18 cellular contexts compared by ENCODE assay signal in the genomic region with DNA sequence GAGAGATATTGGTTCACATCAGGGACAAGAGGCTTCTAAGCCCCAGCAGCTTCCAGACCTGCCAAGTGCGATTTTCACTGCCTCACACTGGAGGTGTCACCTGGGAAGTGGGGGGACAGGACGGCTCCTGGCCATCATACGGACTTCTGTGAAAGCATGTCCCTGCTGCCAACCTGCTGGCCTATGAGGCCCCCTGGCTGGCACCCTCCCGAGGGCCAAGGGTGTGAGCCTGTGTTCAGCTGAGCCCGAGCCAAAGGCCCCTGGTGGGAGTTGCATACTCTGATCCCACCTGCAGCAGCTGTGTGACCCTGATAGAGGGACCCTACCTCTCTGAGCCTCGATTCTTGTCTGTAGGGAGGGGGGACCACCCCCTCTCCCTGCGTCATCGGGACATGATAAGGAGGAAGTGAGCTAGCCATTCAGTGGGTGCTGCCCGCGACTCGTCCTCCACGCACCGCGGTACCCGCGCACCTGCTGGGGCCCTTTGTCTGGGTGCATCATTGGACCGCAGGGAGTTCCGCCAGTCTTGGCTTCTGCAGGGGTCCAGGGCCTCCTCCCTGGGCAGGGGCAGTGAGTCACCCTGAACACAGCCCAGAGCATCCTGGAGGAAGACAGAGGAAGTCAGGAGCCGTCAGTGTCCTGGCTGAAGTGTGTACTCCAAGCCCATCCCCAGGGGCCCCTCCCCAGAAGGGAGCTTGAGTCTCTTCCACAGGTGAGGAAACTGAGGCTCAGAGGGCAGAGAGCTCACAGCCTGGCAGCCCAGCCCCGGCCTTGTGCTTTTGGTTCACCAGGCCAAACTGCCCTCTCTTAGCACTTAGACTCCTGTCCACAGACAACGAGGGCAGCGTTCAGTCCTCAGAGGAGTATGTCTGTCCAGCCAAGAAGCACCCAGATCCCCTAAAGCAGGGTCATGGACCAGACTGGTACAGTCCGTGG. TPM values are rescaled to one million over a fixed set of nuclear protein-coding genes. Genes with fewer than 3 reads are reported as not detected.
DNase-seq lines count a peak whose midpoint lies in the region; ATAC-seq, FAIRE-seq and TF ChIP-seq lines count a peak whose summit lies in the region.
"Had no signal": no experiment of that assay in that cellular context is flagged by ENCODE, and none has a peak within 500 bp of the region (broad histone marks: within the 10 kb centered on the region; RNA-seq: fewer than 3 reads in every experiment).

No MANE protein-coding gene starts in this region.

- no peak overlapping the region for H3K23ac ChIP-seq in H9 (ENCODE audit: insufficient read length, low read depth, low read length)
- no peak overlapping the region for H3K23ac ChIP-seq in neuronal stem cell (ENCODE audit: low read depth, low read length, poor library complexity)

- H3K14ac ChIP-seq in H9 (ENCODE audit: insufficient read depth, low read length) (no peak overlapping the region), neuronal stem cell (ENCODE audit: low read length) (peak overlapping the region; percentile 41)

- H3K79me2 ChIP-seq in H9 (ENCODE audit: insufficient read depth, low read length): no peaks in the 10 kb centered on the region
- H3K79me2 ChIP-seq in smooth muscle cell (ENCODE audit: low read depth): no peaks in the 10 kb centered on the region

- H3K36me3 Mint-ChIP-seq in H9 (ENCODE audit: insufficient read depth in 1 of 3, low read depth in 3 of 3): no peaks in the 10 kb centered on the region
- H3K36me3 Mint-ChIP-seq: IgD-negative memory B cell had no signal

- H3K79me1 ChIP-seq in H9 (ENCODE audit: insufficient read depth, low read depth, low read length, poor library complexity, severe bottlenecking) (no peaks in the 10 kb centered on the region), neuronal stem cell (ENCODE audit: low read depth, low read length) (no peaks in the 10 kb centered on the region)

- H2BK12ac ChIP-seq in H9 (ENCODE audit: insufficient read length, low read depth, low read length): no peak overlapping the region
- H2BK12ac ChIP-seq in neuronal stem cell (ENCODE audit: low read length): no peak overlapping the region

- TF ChIP-seq CTCF in H9 (conservative IDR thresholded peaks at IDR 0.05) (no peak), smooth muscle cell (IDR thresholded peaks at IDR 0.05; ENCODE audit: borderline replicate concordance, insufficient read depth, poor library complexity, severe bottlenecking) (no peak), pancreas (IDR thresholded peaks at IDR 0.05) (no peak)

- no peak overlapping the region for H3K4me3 Mint-ChIP-seq in H9
- H3K4me3 Mint-ChIP-seq: CD4-positive, alpha-beta T cell; IgD-negative memory B cell had no signal

- H3K23me2 ChIP-seq in H9 (ENCODE audit: insufficient read length, low read depth, low read length, poor library complexity, severe bottlenecking): no peaks in the 10 kb centered on the region

- ATAC-seq in HG03442 (IDR thresholded peaks at IDR 0.05; ENCODE audit: unreplicated experiment) (no peak), pancreas (no peak)
- ATAC-seq: Right ventricle myocardium inferior had no signal

- H3K9me3 Mint-ChIP-seq in H9: no peaks in the 10 kb centered on the region
- H3K9me3 Mint-ChIP-seq: CD4-positive, alpha-beta T cell had no signal

- H2BK120ac ChIP-seq in H9 (ENCODE audit: low read depth, low read length, poor library complexity, severe bottlenecking) (no peak overlapping the region), neuronal stem cell (ENCODE audit: low read depth, low read length) (no peak overlapping the region)

- H3K27ac ChIP-seq in BLaER1 treated with 17β-estradiol and CSF1 and Interleukin-3, amounts not matched to agents 10 nM and 100 nM: no peak overlapping the region
- H3K27ac ChIP-seq in H9 (ENCODE audit: insufficient read length, low read depth, low read length) (no peak overlapping the region), neuronal stem cell (replicated peaks; ENCODE audit: low read length) (no peak overlapping the region), smooth muscle cell (ENCODE audit: low read depth) (no peak overlapping the region), pancreas (no peak overlapping the region)

- no peaks in the 10 kb centered on the region for H3K36me3 ChIP-seq in BLaER1 treated with 17β-estradiol and CSF1 and Interleukin-3, amounts not matched to agents 10 nM and 100 nM
- no peaks in the 10 kb centered on the region for H3K36me3 ChIP-seq in neuronal stem cell (replicated peaks in 1 of 2; ENCODE audit: control insufficient read depth in 2 of 2, insufficient read depth in 2 of 2, low read length in 2 of 2)
- H3K36me3 ChIP-seq in smooth muscle cell (ENCODE audit: low read depth): no peaks in the 10 kb centered on the region
- H3K36me3 ChIP-seq in pancreas: no peaks in the 10 kb centered on the region

- FAIRE-seq in pancreas (lab: Jason Lieb, UNC) (no peak), urothelium cell line (lab: Jason Lieb, UNC) (no peak)
- FAIRE-seq: H54, RCC 7860 had no signal

- no peaks in the 10 kb centered on the region for H3K27me3 ChIP-seq in BLaER1 treated with 17β-estradiol and CSF1 and Interleukin-3, amounts not matched to agents 10 nM and 100 nM
- no peaks in the 10 kb centered on the region for H3K27me3 ChIP-seq in H9 (ENCODE audit: insufficient read depth, low read length)
- H3K27me3 ChIP-seq in neuronal stem cell (ENCODE audit: control insufficient read depth in 3 of 3, insufficient read depth in 3 of 3, low read depth in 1 of 3, low read length in 3 of 3): peaks cover 0 to 12% (median 0%) of the 10 kb centered on the region in 3 experiments
- H3K27me3 ChIP-seq in smooth muscle cell (ENCODE audit: low read depth): peaks cover 3% of the 10 kb centered on the region
- no peaks in the 10 kb centered on the region for H3K27me3 ChIP-seq in pancreas

- H4K91ac ChIP-seq in H9 (ENCODE audit: insufficient read length, low read depth, low read length): no peak overlapping the region
- no peak overlapping the region for H4K91ac ChIP-seq in neuronal stem cell (ENCODE audit: low read depth, low read length, poor library complexity)

- H3K4me2 ChIP-seq in BLaER1 treated with 17β-estradiol and CSF1 and Interleukin-3, amounts not matched to agents 10 nM and 100 nM: peak overlapping the region; percentile 23 to 83 (median 50); a peak in 21 of 22 replicates
- H3K4me2 ChIP-seq in H9 (ENCODE audit: insufficient read depth, insufficient read length, low read length): no peak overlapping the region
- H3K4me2 ChIP-seq in neuronal stem cell (ENCODE audit: insufficient read depth, low read length, poor library complexity, severe bottlenecking): no peak overlapping the region
- no peak overlapping the region for H3K4me2 ChIP-seq in smooth muscle cell

- H2AK5ac ChIP-seq in H9 (ENCODE audit: insufficient read length, low read length): no peak overlapping the region
- H2AK5ac ChIP-seq in neuronal stem cell (ENCODE audit: low read depth, low read length): peak overlapping the region; percentile 30

- DNase-seq in H9 (peak; percentile 24), ecto neural progenitor cell (ENCODE audit: low spot score) (peak; percentile 38), neuronal stem cell (ENCODE audit: low spot score) (no peak), smooth muscle cell (lab: John Stamatoyannopoulos, UW; ENCODE audit: unreplicated experiment) (no peak), pancreas (no peak), urothelium cell line (ENCODE audit: low spot score) (no peak)
- DNase-seq: CD4-positive, alpha-beta T cell; DMS153; NCI-H2081 treated with DMSO at 0.1 percent for 48 hours; NCI-H510A treated with DMSO at 0.1 percent for 48 hours; NCI-H774; SW 1271 had no signal

- peaks cover 0 to 9% (median 0%) of the 10 kb centered on the region in 11 experiments; a peak in 2 of 22 replicates for H4K20me1 ChIP-seq in BLaER1 treated with 17β-estradiol and CSF1 and Interleukin-3, amounts not matched to agents 10 nM and 100 nM
- no peaks in the 10 kb centered on the region for H4K20me1 ChIP-seq in H9 (ENCODE audit: control insufficient read depth, insufficient read depth, insufficient read length)
- H4K20me1 ChIP-seq in smooth muscle cell (ENCODE audit: low read depth): no peaks in the 10 kb centered on the region

- H2BK15ac ChIP-seq in H9 (ENCODE audit: low read depth, low read length): no peak overlapping the region
- H2BK15ac ChIP-seq in neuronal stem cell (ENCODE audit: low read length): no peak overlapping the region

- H3K56ac ChIP-seq in H9 (ENCODE audit: insufficient read length, low read depth, low read length): no peak overlapping the region

- no peaks in the 10 kb centered on the region; a peak in 2 of 4 replicates for H3K4me1 Mint-ChIP-seq in H9

- H3T11ph ChIP-seq in H9 (ENCODE audit: low read length): no peak overlapping the region

- no peak overlapping the region for H3K9ac ChIP-seq in BLaER1 treated with 17β-estradiol and CSF1 and Interleukin-3, amounts not matched to agents 10 nM and 100 nM
- H3K9ac ChIP-seq in H9 (ENCODE audit: extremely low read depth, insufficient read length, low read length): no peak overlapping the region
- no peak overlapping the region for H3K9ac ChIP-seq in neuronal stem cell (ENCODE audit: low read depth, low read length, poor library complexity)
- no peak overlapping the region for H3K9ac ChIP-seq in smooth muscle cell (ENCODE audit: low read depth)

- no peak overlapping the region for H4K5ac ChIP-seq in H9 (ENCODE audit: insufficient read length, low read depth, low read length)

- H3K18ac ChIP-seq in H9 (ENCODE audit: insufficient read length, low read depth, low read length) (no peak overlapping the region), neuronal stem cell (ENCODE audit: low read length) (peak overlapping the region; percentile 84)

- no CpG with 5 or more reads among the region's 23 CpGs for WGBS in H9 (ENCODE audit: extremely low coverage, insufficient read length, low lambda C conversion rate)
- WGBS in neuronal stem cell (ENCODE audit: extremely low coverage in 2 of 2, insufficient read length in 2 of 2, insufficient replicate concordance in 1 of 2), 2 donors: no CpG with 5 or more reads among the region's 23 CpGs
- WGBS in smooth muscle cell (ENCODE audit: low lambda C conversion rate): 92% methylated on average over 22 of the region's 23 CpGs
- WGBS in pancreas, 2 donors: 63 to 76% methylated on average over 23 of the region's 23 CpGs

- H4K8ac ChIP-seq in H9 (replicated peaks; ENCODE audit: insufficient read length, low read depth, low read length): no peak overlapping the region
- no peak overlapping the region for H4K8ac ChIP-seq in neuronal stem cell (ENCODE audit: low read depth, low read length)

- no peak overlapping the region for H3K4ac ChIP-seq in H9 (ENCODE audit: low read depth, low read length)
- H3K4ac ChIP-seq in neuronal stem cell (ENCODE audit: low read length): no peak overlapping the region

- H2AFZ ChIP-seq in H9 (ENCODE audit: low read length) (no peak overlapping the region), neuronal stem cell (ENCODE audit: low read length) (no peak overlapping the region), smooth muscle cell (ENCODE audit: low read depth) (no peak overlapping the region)

- H2BK5ac ChIP-seq in H9 (ENCODE audit: insufficient read length, low read length): no peak overlapping the region
- H2BK5ac ChIP-seq in neuronal stem cell (ENCODE audit: low read length): peak overlapping the region; percentile 54

- intact Hi-C loops in pancreas (cut with DNase I): loop anchor here in 1 of 3 donors (10.0 kb wide), 1 partner anchor 331 kb away; no protein-coding TSS in a partner anchor

- no peak overlapping the region for H3K27ac Mint-ChIP-seq in H9
- H3K27ac Mint-ChIP-seq: CD4-positive, alpha-beta T cell; IgD-negative memory B cell had no signal

- no peak overlapping the region for H3K4me3 ChIP-seq in BLaER1 treated with 17β-estradiol and CSF1 and Interleukin-3, amounts not matched to agents 10 nM and 100 nM
- H3K4me3 ChIP-seq in neuronal stem cell (ENCODE audit: low read length in 2 of 2) (no peak overlapping the region), smooth muscle cell (no peak overlapping the region), pancreas (no peak overlapping the region)

- H3F3A ChIP-seq in smooth muscle cell (ENCODE audit: low read depth): no peaks in the 10 kb centered on the region

- H3K9me3 ChIP-seq in BLaER1 treated with 17β-estradiol and CSF1 and Interleukin-3, amounts not matched to agents 10 nM and 100 nM (replicated peaks in 1 of 11): no peaks in the 10 kb centered on the region
- H3K9me3 ChIP-seq in H9 (ENCODE audit: control insufficient read depth, low read depth, low read length) (no peaks in the 10 kb centered on the region), neuronal stem cell (replicated peaks in 1 of 2; ENCODE audit: control insufficient read depth in 2 of 2, insufficient read depth in 1 of 2, low read depth in 1 of 2, low read length in 2 of 2) (no peaks in the 10 kb centered on the region), smooth muscle cell (replicated peaks; ENCODE audit: low read depth) (no peaks in the 10 kb centered on the region), pancreas (no peaks in the 10 kb centered on the region)

- peaks cover 30% of the 10 kb centered on the region for H3K27me3 Mint-ChIP-seq in H9 (ENCODE audit: low read depth)

- peaks cover 50 to 96% (median 84%) of the 10 kb centered on the region in 10 experiments for H3K4me1 ChIP-seq in BLaER1 treated with 17β-estradiol and CSF1 and Interleukin-3, amounts not matched to agents 10 nM and 100 nM
- no peaks in the 10 kb centered on the region for H3K4me1 ChIP-seq in H9 (ENCODE audit: insufficient read depth, low read length)
- H3K4me1 ChIP-seq in neuronal stem cell (ENCODE audit: control insufficient read depth in 2 of 2, insufficient read depth in 1 of 2, low read depth in 1 of 2, low read length in 2 of 2): peaks cover 0 to 3% of the 10 kb centered on the region in 2 donors
- no peaks in the 10 kb centered on the region for H3K4me1 ChIP-seq in smooth muscle cell (ENCODE audit: low read depth)
- H3K4me1 ChIP-seq in pancreas: no peaks in the 10 kb centered on the region

- no peak overlapping the region for H2BK20ac ChIP-seq in H9 (ENCODE audit: low read depth, low read length, poor library complexity, severe bottlenecking)

RNA-seq across cellular contexts. Expression of a gene that starts 24.1 kb away (rescaled TPM):
- 0.17 and 0.18 TPM in 2 replicates for total RNA-seq in H9 (2021)
- 0.01 TPM for polyA plus RNA-seq in neuronal stem cell (2013, experiment 1 of 2)
- polyA plus RNA-seq in neuronal stem cell (2013, experiment 2 of 2): 0.01 TPM
- 0.04 TPM in 1 of 2 replicates, not detected in the other for total RNA-seq in smooth muscle cell
- not detected in 2 replicates for polyA plus RNA-seq in smooth muscle cell
- total RNA-seq in pancreas: under 1 TPM; under 0.01 to 0.09 (median 0.05) TPM
- under 1 TPM; 0.08 to 0.23 TPM for polyA plus RNA-seq in pancreas
- total RNA-seq: Right ventricle myocardium inferior had no signal
- polyA plus RNA-seq: IgD-negative memory B cell had no signal

Comparison
In these comparisons a context has a peak if more than half of its experiments do, and no peak if none do; other contexts are left out.
1. H3K4me2 ChIP-seq: peak in BLaER1 treated with 17β-estradiol and CSF1 and Interleukin-3, amounts not matched to agents 10 nM and 100 nM (11 of 11); none in H9 (single experiment), neuronal stem cell (single experiment) and smooth muscle cell (single experiment).
2. DNase-seq: peak in H9 (single experiment) and ecto neural progenitor cell (single experiment); none in neuronal stem cell (single experiment), smooth muscle cell (single experiment), pancreas (0 of 6) and urothelium cell line (single experiment).